18 cellular contexts compared by ENCODE assay signal in genomic region chr1:153585009-153585408, GRCh38. TPM values are rescaled to one million over a fixed set of nuclear protein-coding genes. Genes with fewer than 3 reads are reported as not detected.
A peak's percentile ranks its signal among the peaks of the same experiment; 100 is the strongest.
DNase-seq lines count a peak whose midpoint lies in the region; ATAC-seq, FAIRE-seq and TF ChIP-seq lines count a peak whose summit lies in the region.
"Had no signal": no experiment of that assay in that cellular context is flagged by ENCODE, and none has a peak within 500 bp of the region (broad histone marks: within the 10 kb centered on the region; RNA-seq: fewer than 3 reads in every experiment).

No MANE protein-coding gene starts in this region.

- ATAC-seq in K562 (no peak), GM18502 (IDR thresholded peaks at IDR 0.05; ENCODE audit: poor library complexity, unreplicated experiment) (no peak)
- ATAC-seq: HCT116 had no signal

- CTCF ChIA-PET in K562 (lab: Yijun Ruan, JAX; ENCODE audit: low intra/inter-chr PET ratio): no interaction called here

- H2AFZ ChIP-seq in K562 (ENCODE audit: low read depth, low read length) (no peak overlapping the region), smooth muscle cell (ENCODE audit: low read depth) (no peak overlapping the region)

- no peak for DNase-seq in D721Med (ENCODE audit: insufficient read length, low spot score)
- DNase-seq in NCI-H82 treated with DMSO at 0.1 percent for 48 hours (lab: John Stamatoyannopoulos, UW; ENCODE audit: unreplicated experiment): peak; percentile 26
- DNase-seq in K562 (ENCODE audit: extremely low read depth in 1 of 4, low spot score in 3 of 4): no peak
- DNase-seq in smooth muscle cell (lab: John Stamatoyannopoulos, UW; ENCODE audit: unreplicated experiment): no peak
- DNase-seq in NCI-H2107 treated with DMSO at 0.1 percent for 48 hours (lab: John Stamatoyannopoulos, UW; ENCODE audit: unreplicated experiment): no peak
- DNase-seq in NCI-H526 treated with DMSO at 0.1 percent for 48 hours (lab: John Stamatoyannopoulos, UW): no peak
- DNase-seq: 8988T; CD4-positive, alpha-beta memory T cell; DMS79 treated with DMSO at 0.1 percent for 48 hours; GF-D8; GOT3; H7 had no signal

- BruUV-seq in K562 (replicated peaks; lab: Mats Ljungman, UMichigan): no TSS peak

- no peak for TF ChIP-seq RAD21 in K562 (CRISPR knock-in tag; conservative IDR thresholded peaks at IDR 0.05 in 1 of 2, IDR thresholded peaks at IDR 0.05 in 1 of 2)

- H3F3A ChIP-seq in smooth muscle cell (ENCODE audit: low read depth): no peaks in the 10 kb centered on the region

- FAIRE-seq in D721Med (lab: Jason Lieb, UNC) (peak; percentile 89), K562 (lab: Jason Lieb, UNC) (peak; percentile 48)

- H3K4me1 ChIP-seq in K562 (replicated peaks in 1 of 2; ENCODE audit: control insufficient read depth in 2 of 2, insufficient read depth in 2 of 2, low read length in 2 of 2) (peaks cover 0 to 6% of the 10 kb centered on the region in 2 experiments; a peak in 1 of 5 replicates), smooth muscle cell (ENCODE audit: low read depth) (peaks cover 19% of the 10 kb centered on the region)

- H4K20me1 ChIP-seq in K562 (replicated peaks; ENCODE audit: control insufficient read depth, insufficient read depth, low read length) (no peaks in the 10 kb centered on the region), smooth muscle cell (ENCODE audit: low read depth) (no peaks in the 10 kb centered on the region)
- H4K20me1 ChIP-seq: BLaER1 had no signal

- in situ Hi-C loops in K562 (cut with MboI): no loop called here

- no peaks in the 10 kb centered on the region for H3K9me3 ChIP-seq in K562 (replicated peaks; ENCODE audit: control insufficient read depth, insufficient read depth, low read depth, low read length)
- no peaks in the 10 kb centered on the region for H3K9me3 ChIP-seq in smooth muscle cell (replicated peaks; ENCODE audit: low read depth)
- H3K9me3 ChIP-seq: BLaER1 had no signal

- TF ChIP-seq CTCF in D721Med (IDR thresholded peaks at IDR 0.05; ENCODE audit: insufficient read depth, missing control alignments): no peak
- TF ChIP-seq CTCF in K562 (IDR thresholded peaks at IDR 0.05 in 2 of 3, conservative IDR thresholded peaks at IDR 0.05 in 1 of 3; ENCODE audit: insufficient read depth in 2 of 3, low read depth in 1 of 3, low read length in 3 of 3): no peak
- no peak for TF ChIP-seq CTCF in smooth muscle cell (IDR thresholded peaks at IDR 0.05; ENCODE audit: borderline replicate concordance, insufficient read depth, poor library complexity, severe bottlenecking)

- H3K79me2 ChIP-seq in K562 (ENCODE audit: control insufficient read depth, insufficient read depth, low read length) (no peaks in the 10 kb centered on the region), smooth muscle cell (ENCODE audit: low read depth) (no peaks in the 10 kb centered on the region)

- POLR2A ChIA-PET in K562 (lab: Yijun Ruan, JAX): no interaction called here

- intact Hi-C loops in K562 (cut with micrococcal nuclease): no loop called here

- no peak overlapping the region for H3K27ac ChIP-seq in K562 (ENCODE audit: extremely low read depth, low read depth, low read length)
- peak overlapping the region; percentile 25 for H3K27ac ChIP-seq in smooth muscle cell (ENCODE audit: low read depth)
- H3K27ac ChIP-seq: BLaER1 had no signal

- H3K9ac ChIP-seq in K562 (ENCODE audit: insufficient read depth in 1 of 2, low read depth in 2 of 2, low read length in 2 of 2): no peak overlapping the region
- no peak overlapping the region for H3K9ac ChIP-seq in smooth muscle cell (ENCODE audit: low read depth)
- H3K9ac ChIP-seq: BLaER1 had no signal

- WGBS in K562 (ENCODE audit: insufficient coverage, low coverage, missing lambda C conversion rate): 20% methylated on average over 1 of the region's 1 CpG
- WGBS in smooth muscle cell (ENCODE audit: low lambda C conversion rate): 13% methylated on average over 1 of the region's 1 CpG

- no peak for TF ChIP-seq POLR2A in K562 (conservative IDR thresholded peaks at IDR 0.05)

- no peak overlapping the region for H3K4me2 ChIP-seq in K562 (ENCODE audit: insufficient read depth, low read length)
- no peak overlapping the region for H3K4me2 ChIP-seq in smooth muscle cell
- H3K4me2 ChIP-seq: BLaER1 had no signal

- H3K36me3 ChIP-seq in K562 (ENCODE audit: control insufficient read depth, insufficient read depth, low read length) (no peaks in the 10 kb centered on the region), smooth muscle cell (ENCODE audit: low read depth) (no peaks in the 10 kb centered on the region)
- H3K36me3 ChIP-seq: BLaER1 had no signal

- H3K4me3 ChIP-seq in K562 (no peak overlapping the region), smooth muscle cell (no peak overlapping the region)
- H3K4me3 ChIP-seq: BLaER1 had no signal

- H3K27me3 ChIP-seq in K562 (ENCODE audit: control insufficient read depth in 2 of 2, insufficient read depth in 2 of 2, low read length in 2 of 2): no peaks in the 10 kb centered on the region
- no peaks in the 10 kb centered on the region for H3K27me3 ChIP-seq in smooth muscle cell (ENCODE audit: low read depth)
- H3K27me3 ChIP-seq: BLaER1 had no signal

- TF ChIP-seq EP300 in K562 (IDR thresholded peaks at IDR 0.05; ENCODE audit: low read length): no peak

- no peaks in the 10 kb centered on the region for H3K9me1 ChIP-seq in K562 (ENCODE audit: control insufficient read depth, insufficient read depth, low read length)

RNA-seq across cellular contexts. Expression of gene S100A2, which starts 19.4 kb away (rescaled TPM):
- total RNA-seq in K562 (2011; cell fraction: chromatin; rRNA removed; ENCODE audit: low replicate concordance): not detected in 2 replicates
- total RNA-seq in K562 (2011; cell fraction: nucleolus; rRNA removed): not detected in 2 replicates
- total RNA-seq in K562 (2011; cell fraction: nucleoplasm; rRNA removed): not detected in 2 replicates
- total RNA-seq in K562 (2014; rRNA removed) (not detected in 2 replicates), K562 (2014; rRNA removed; fragmentation: Illumina TruSeq; extraction: Trizol) (not detected in 2 replicates), K562 (2015; rRNA removed; fragmentation: Illumina TruSeq; extraction: Trizol) (0.49 TPM in 1 of 2 replicates, not detected in the other), K562 (2021) (0.40 and 1.3 TPM in 2 replicates), smooth muscle cell (2.3 and 7.3 TPM in 2 replicates)
- polyA plus RNA-seq in K562 (2011; rRNA removed) (0.65 TPM in 1 of 2 replicates, not detected in the other), K562 (2014; fragmentation: Illumina TruSeq; extraction: Trizol) (0.86 TPM in 1 of 2 replicates, not detected in the other), K562 (2014; fragmentation: Nextera tagmentation; extraction: Ambion mirVana) (under 1 TPM; 0.28 to 0.46 TPM), K562 (2014; rRNA removed) (0.38 and 0.44 TPM in 2 replicates), smooth muscle cell (16.6 and 20.4 TPM in 2 replicates)
- 0.34 TPM in 1 of 2 replicates, not detected in the other for polyA plus RNA-seq in K562 (2011; cell fraction: cytosol; rRNA removed)
- 0.28 TPM in 1 of 2 replicates, not detected in the other for polyA plus RNA-seq in K562 (2011; cell fraction: nucleus; rRNA removed)
- 0.22 and 0.23 TPM in 2 replicates for polyA plus RNA-seq in K562 (2012)
- polyA minus RNA-seq in K562 (2011; rRNA and poly(A)+ RNA removed): not detected in 2 replicates
- not detected in 2 replicates for polyA minus RNA-seq in K562 (2011; cell fraction: cytosol; rRNA and poly(A)+ RNA removed)
- not detected in 2 replicates for polyA minus RNA-seq in K562 (2011; cell fraction: nucleus; rRNA and poly(A)+ RNA removed)
- polyA plus RNA-seq: CD14-positive monocyte had no signal

RNA-seq across cellular contexts. Expression of gene S100A16, which starts 27.9 kb away (rescaled TPM):
- 0.65 and 1.3 TPM in 2 replicates for total RNA-seq in K562 (2011; cell fraction: chromatin; rRNA removed; ENCODE audit: low replicate concordance)
- total RNA-seq in K562 (2011; cell fraction: nucleolus; rRNA removed): 0.92 and 1.3 TPM in 2 replicates
- total RNA-seq in K562 (2011; cell fraction: nucleoplasm; rRNA removed): 0.59 and 0.69 TPM in 2 replicates
- 1.6 and 2.8 TPM in 2 replicates for total RNA-seq in K562 (2014; rRNA removed)
- 1.4 and 2.4 TPM in 2 replicates for total RNA-seq in K562 (2014; rRNA removed; fragmentation: Illumina TruSeq; extraction: Trizol)
- 1.8 and 2.2 TPM in 2 replicates for total RNA-seq in K562 (2015; rRNA removed; fragmentation: Illumina TruSeq; extraction: Trizol)
- total RNA-seq in K562 (2021): 3.2 and 4.3 TPM in 2 replicates
- polyA plus RNA-seq in K562 (2011; rRNA removed): 2.1 and 6.1 TPM in 2 replicates
- 2.9 and 14.8 TPM in 2 replicates for polyA plus RNA-seq in K562 (2011; cell fraction: cytosol; rRNA removed)
- 0.81 and 4.1 TPM in 2 replicates for polyA plus RNA-seq in K562 (2011; cell fraction: nucleus; rRNA removed)
- polyA plus RNA-seq in K562 (2012): 4.6 and 5.8 TPM in 2 replicates
- polyA plus RNA-seq in K562 (2014; fragmentation: Illumina TruSeq; extraction: Trizol): 4.8 and 6.1 TPM in 2 replicates
- polyA plus RNA-seq in K562 (2014; fragmentation: Nextera tagmentation; extraction: Ambion mirVana): 1 to 10 TPM; 2.0 to 5.0 TPM
- polyA plus RNA-seq in K562 (2014; rRNA removed): 6.9 and 9.0 TPM in 2 replicates
- 0.63 and 1.3 TPM in 2 replicates for polyA minus RNA-seq in K562 (2011; rRNA and poly(A)+ RNA removed)
- polyA minus RNA-seq in K562 (2011; cell fraction: cytosol; rRNA and poly(A)+ RNA removed): 5.4 and 6.1 TPM in 2 replicates
- 0.33 and 1.9 TPM in 2 replicates for polyA minus RNA-seq in K562 (2011; cell fraction: nucleus; rRNA and poly(A)+ RNA removed)
- total RNA-seq in smooth muscle cell: 198 and 238 TPM in 2 replicates
- polyA plus RNA-seq in smooth muscle cell: 302 and 358 TPM in 2 replicates
- total RNA-seq: CD4-positive, alpha-beta memory T cell had no signal
- polyA plus RNA-seq: CD14-positive monocyte; CD4-positive, alpha-beta memory T cell had no signal

RNA-seq across cellular contexts. Expression of gene S100A14, which starts 31.1 kb away (rescaled TPM):
- 0.51 TPM in 1 of 2 replicates, not detected in the other for total RNA-seq in K562 (2011; cell fraction: chromatin; rRNA removed; ENCODE audit: low replicate concordance)
- 1.5 TPM in 1 of 2 replicates, not detected in the other for total RNA-seq in K562 (2011; cell fraction: nucleolus; rRNA removed)
- total RNA-seq in K562 (2011; cell fraction: nucleoplasm; rRNA removed): not detected in 2 replicates
- total RNA-seq in K562 (2014; rRNA removed): 0.41 TPM in 1 of 2 replicates, not detected in the other
- total RNA-seq in K562 (2014; rRNA removed; fragmentation: Illumina TruSeq; extraction: Trizol): 0.15 TPM in 1 of 2 replicates, not detected in the other
- total RNA-seq in K562 (2015; rRNA removed; fragmentation: Illumina TruSeq; extraction: Trizol): not detected in 2 replicates
- 0.24 and 0.25 TPM in 2 replicates for total RNA-seq in K562 (2021)
- 0.24 TPM in 1 of 2 replicates, not detected in the other for polyA plus RNA-seq in K562 (2011; rRNA removed)
- polyA plus RNA-seq in K562 (2011; cell fraction: cytosol; rRNA removed): 0.07 and 0.21 TPM in 2 replicates
- 0.27 and 0.64 TPM in 2 replicates for polyA plus RNA-seq in K562 (2011; cell fraction: nucleus; rRNA removed)
- polyA plus RNA-seq in K562 (2012): 0.15 and 0.20 TPM in 2 replicates
- 0.52 TPM in 1 of 2 replicates, not detected in the other for polyA plus RNA-seq in K562 (2014; fragmentation: Illumina TruSeq; extraction: Trizol)
- under 1 TPM in 1 of 2 experiments, not detected in 1; 0.10 TPM for polyA plus RNA-seq in K562 (2014; fragmentation: Nextera tagmentation; extraction: Ambion mirVana)
- polyA plus RNA-seq in K562 (2014; rRNA removed): 0.59 and 0.64 TPM in 2 replicates
- polyA minus RNA-seq in K562 (2011; rRNA and poly(A)+ RNA removed): 0.21 TPM in 1 of 2 replicates, not detected in the other
- polyA minus RNA-seq in K562 (2011; cell fraction: cytosol; rRNA and poly(A)+ RNA removed): not detected in 2 replicates
- not detected in 2 replicates for polyA minus RNA-seq in K562 (2011; cell fraction: nucleus; rRNA and poly(A)+ RNA removed)
- total RNA-seq in smooth muscle cell: 20.1 and 25.1 TPM in 2 replicates
- polyA plus RNA-seq in smooth muscle cell: 11.0 and 32.7 TPM in 2 replicates
- total RNA-seq: A673; CD4-positive, alpha-beta memory T cell had no signal
- polyA plus RNA-seq: AG04450; CD14-positive monocyte; CD4-positive, alpha-beta memory T cell had no signal

RNA-seq across cellular contexts. Expression of gene S100A3, which starts 36.0 kb away (rescaled TPM):
- not detected in 2 replicates for total RNA-seq in K562 (2011; cell fraction: chromatin; rRNA removed; ENCODE audit: low replicate concordance)
- not detected in 2 replicates for total RNA-seq in K562 (2011; cell fraction: nucleolus; rRNA removed)
- not detected in 2 replicates for total RNA-seq in K562 (2011; cell fraction: nucleoplasm; rRNA removed)
- not detected in 2 replicates for total RNA-seq in K562 (2014; rRNA removed)
- not detected in 2 replicates for total RNA-seq in K562 (2014; rRNA removed; fragmentation: Illumina TruSeq; extraction: Trizol)
- total RNA-seq in K562 (2015; rRNA removed; fragmentation: Illumina TruSeq; extraction: Trizol): 0.18 and 0.34 TPM in 2 replicates
- total RNA-seq in K562 (2021): 0.34 TPM in 1 of 2 replicates, not detected in the other
- 0.56 TPM in 1 of 2 replicates, not detected in the other for polyA plus RNA-seq in K562 (2011; rRNA removed)
- 1.4 TPM in 1 of 2 replicates, not detected in the other for polyA plus RNA-seq in K562 (2011; cell fraction: cytosol; rRNA removed)
- polyA plus RNA-seq in K562 (2011; cell fraction: nucleus; rRNA removed): 0.37 TPM in 1 of 2 replicates, not detected in the other
- polyA plus RNA-seq in K562 (2012): 0.26 TPM in 1 of 2 replicates, not detected in the other
- polyA plus RNA-seq in K562 (2014; fragmentation: Illumina TruSeq; extraction: Trizol): 0.16 TPM in 1 of 2 replicates, not detected in the other
- polyA plus RNA-seq in K562 (2014; fragmentation: Nextera tagmentation; extraction: Ambion mirVana): under 1 TPM in 1 of 2 experiments, not detected in 1; 0.08 TPM
- polyA plus RNA-seq in K562 (2014; rRNA removed): 0.26 and 1.7 TPM in 2 replicates
- polyA minus RNA-seq in K562 (2011; rRNA and poly(A)+ RNA removed): not detected in 2 replicates
- not detected in 2 replicates for polyA minus RNA-seq in K562 (2011; cell fraction: cytosol; rRNA and poly(A)+ RNA removed)
- not detected in 2 replicates for polyA minus RNA-seq in K562 (2011; cell fraction: nucleus; rRNA and poly(A)+ RNA removed)
- 11.2 and 13.9 TPM in 2 replicates for total RNA-seq in smooth muscle cell
- polyA plus RNA-seq in smooth muscle cell: 18.0 and 19.8 TPM in 2 replicates
- total RNA-seq: CD4-positive, alpha-beta memory T cell had no signal
- polyA plus RNA-seq: CD4-positive, alpha-beta memory T cell had no signal

RNA-seq across cellular contexts. Expression of gene S100A4, which starts 39.4 kb away (rescaled TPM):
- total RNA-seq in K562 (2011; cell fraction: chromatin; rRNA removed; ENCODE audit: low replicate concordance): 1.0 TPM in 1 of 2 replicates, not detected in the other
- total RNA-seq in K562 (2011; cell fraction: nucleolus; rRNA removed): 0.67 and 1.4 TPM in 2 replicates
- 0.66 TPM in 1 of 2 replicates, not detected in the other for total RNA-seq in K562 (2011; cell fraction: nucleoplasm; rRNA removed)
- 3.7 and 5.2 TPM in 2 replicates for total RNA-seq in K562 (2014; rRNA removed)
- total RNA-seq in K562 (2014; rRNA removed; fragmentation: Illumina TruSeq; extraction: Trizol): 9.5 and 11.3 TPM in 2 replicates
- total RNA-seq in K562 (2015; rRNA removed; fragmentation: Illumina TruSeq; extraction: Trizol): 11.2 and 11.3 TPM in 2 replicates
- total RNA-seq in K562 (2021): 5.5 and 8.1 TPM in 2 replicates
- polyA plus RNA-seq in K562 (2011; rRNA removed): 13.9 and 14.8 TPM in 2 replicates
- 12.8 and 19.3 TPM in 2 replicates for polyA plus RNA-seq in K562 (2011; cell fraction: cytosol; rRNA removed)
- polyA plus RNA-seq in K562 (2011; cell fraction: nucleus; rRNA removed): 5.9 and 6.8 TPM in 2 replicates
- 5.1 and 17.9 TPM in 2 replicates for polyA plus RNA-seq in K562 (2012)
- 5.6 and 6.9 TPM in 2 replicates for polyA plus RNA-seq in K562 (2014; fragmentation: Illumina TruSeq; extraction: Trizol)
- polyA plus RNA-seq in K562 (2014; fragmentation: Nextera tagmentation; extraction: Ambion mirVana): 10 to 100 TPM; 20.1 TPM
- polyA plus RNA-seq in K562 (2014; rRNA removed): 7.2 and 11.3 TPM in 2 replicates
- polyA minus RNA-seq in K562 (2011; rRNA and poly(A)+ RNA removed): 3.0 and 4.5 TPM in 2 replicates
- 4.6 and 6.6 TPM in 2 replicates for polyA minus RNA-seq in K562 (2011; cell fraction: cytosol; rRNA and poly(A)+ RNA removed)
- 2.1 and 2.8 TPM in 2 replicates for polyA minus RNA-seq in K562 (2011; cell fraction: nucleus; rRNA and poly(A)+ RNA removed)
- 1,139 and 1,222 TPM in 2 replicates for total RNA-seq in smooth muscle cell
- 1,491 and 1,802 TPM in 2 replicates for polyA plus RNA-seq in smooth muscle cell

Comparison
In these comparisons a context has a peak if more than half of its experiments do, and no peak if none do; other contexts are left out.
1. RNA of gene S100A16, which starts 27.9 kb away (total RNA-seq): 198 to 238 TPM in smooth muscle cell; 0.59 to 4.3 TPM in K562; every median in the first group is over 10 times any median in the second.